ENCODE assay signal across 42 cellular contexts in the genomic region with DNA sequence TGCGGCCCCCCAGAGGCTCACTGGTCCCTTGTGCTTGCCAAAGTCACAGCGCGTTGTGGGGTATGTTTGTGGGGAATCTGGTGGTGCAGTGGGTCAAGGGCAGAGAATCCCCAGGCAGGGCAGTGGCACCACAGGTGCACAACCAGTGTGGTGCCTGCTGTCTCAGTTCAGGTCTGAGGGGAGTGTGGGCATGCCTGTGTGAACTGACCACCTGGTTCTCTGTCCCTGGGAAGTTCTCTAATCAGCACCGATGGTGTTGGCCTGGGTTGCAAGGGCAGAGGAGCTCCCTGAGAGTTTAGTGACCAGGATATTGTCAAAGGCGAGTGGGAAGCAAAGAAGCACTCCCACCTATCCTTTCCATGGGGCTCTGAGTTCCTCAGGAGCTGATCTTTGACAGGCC. TPM values are rescaled to one million over a fixed set of nuclear protein-coding genes. Genes with fewer than 3 reads are reported as not detected.
"Had no signal": no experiment of that assay in that cellular context is flagged by ENCODE, and none has a peak within 500 bp of the region (broad histone marks: within the 10 kb centered on the region; RNA-seq: fewer than 3 reads in every experiment).

No MANE protein-coding gene starts in this region.

- H3K36me3 ChIP-seq: adrenal gland, ascending aorta, brain microvascular endothelial cell, breast epithelium, cardiac muscle cell had no signal

- H3K36me3 Mint-ChIP-seq: activated naive CD4-positive, alpha-beta T cell treated with anti-CD3 and anti-CD28 coated beads, Interleukin-2, amount 10 ng/mL, durations not matched to agents 7 days and 5 days; activated naive CD8-positive, alpha-beta T cell treated with anti-CD3 and anti-CD28 coated beads for 36 hours; activated naive CD8-positive, alpha-beta T cell treated with anti-CD3 and anti-CD28 coated beads, Interleukin-2, amount 10 ng/mL, durations not matched to agents 7 days and 5 days had no signal

- ATAC-seq: activated naive CD4-positive, alpha-beta T cell treated with anti-CD3 and anti-CD28 coated beads, Interleukin-2, amount 50 U/mL, for 72 hours; activated naive CD8-positive, alpha-beta T cell treated with anti-CD3 and anti-CD28 coated beads, Interleukin-2, amount 50 U/mL, for 24 hours; activated T-cell treated with anti-CD3 and anti-CD28 coated beads, Interleukin-2, amount 50 U/mL, for 4 hours; activated T-cell treated with anti-CD3 and anti-CD28 coated beads, Interleukin-2, amount 50 U/mL, for 72 hours; activated T-helper 17 cell treated with anti-CD3 and anti-CD28 coated beads, Interleukin-2, amount 50 U/mL, for 72 hours had no signal

- FAIRE-seq: astrocyte, colon had no signal

- H3K27ac ChIP-seq: adrenal gland, ascending aorta, brain microvascular endothelial cell, breast epithelium, cardiac muscle cell had no signal

- DNase-seq: activated effector memory CD4-positive, alpha-beta T cell treated with anti-CD3 and anti-CD28 coated beads, Interleukin-2, amount 50 U/mL, for 16 hours; activated effector memory CD4-positive, alpha-beta T cell treated with Interleukin-2 at 50 U/mL for 16 hours; activated gamma-delta T cell; activated gamma-delta T cell treated with Interleukin-2 at 50 U/mL for 16 hours; activated naive CD4-positive, alpha-beta T cell; activated naive CD4-positive, alpha-beta T cell treated with anti-CD3 and anti-CD28 coated beads for 36 hours; activated naive CD4-positive, alpha-beta T cell treated with anti-CD3 and anti-CD28 coated beads, Interleukin-2, amount 10 ng/mL, durations not matched to agents 7 days and 5 days; activated naive CD4-positive, alpha-beta T cell treated with anti-CD3 and anti-CD28 coated beads, Interleukin-2, amount 50 U/mL, for 16 hours; activated naive CD4-positive, alpha-beta T cell treated with Interleukin-2 at 50 U/mL for 16 hours; activated naive CD8-positive, alpha-beta T cell treated with anti-CD3 and anti-CD28 coated beads for 36 hours; activated naive CD8-positive, alpha-beta T cell treated with anti-CD3 and anti-CD28 coated beads, Interleukin-2, amount 10 ng/mL, durations not matched to agents 7 days and 5 days; activated naive CD8-positive, alpha-beta T cell treated with anti-CD3 and anti-CD28 coated beads, Interleukin-2, amount 50 U/mL, for 24 hours; activated T-cell treated with anti-CD3 and anti-CD28 coated beads, Interleukin-2, amount 50 U/mL, for 1 hour; activated T-cell treated with anti-CD3 and anti-CD28 coated beads, Interleukin-2, amount 50 U/mL, for 24 hours; activated T-cell treated with anti-CD3 and anti-CD28 coated beads, Interleukin-2, amount 50 U/mL, for 4 hours; activated T-cell treated with anti-CD3 and anti-CD28 coated beads, Interleukin-2, amount 50 U/mL, for 48 hours; activated T-cell treated with anti-CD3 and anti-CD28 coated beads, Interleukin-2, amount 50 U/mL, for 72 hours; adrenal gland; amniotic stem cell; amygdala; anterior cingulate cortex; aorta; brain microvascular endothelial cell; caudate nucleus; central memory CD4-positive, alpha-beta T cell; cerebellar nuclear complex had no signal

- H3K4me1 ChIP-seq: adrenal gland, ascending aorta, breast epithelium had no signal

- H3K4me3 ChIP-seq: adrenal gland, ascending aorta, breast epithelium, cardiac muscle cell had no signal

- H3K4me1 Mint-ChIP-seq: activated naive CD4-positive, alpha-beta T cell treated with anti-CD3 and anti-CD28 coated beads, Interleukin-2, amount 10 ng/mL, durations not matched to agents 7 days and 5 days; activated naive CD4-positive, alpha-beta T cell treated with anti-CD3 and anti-CD28 coated beads, Interleukin-2, amount 50 U/mL, for 24 hours; activated naive CD8-positive, alpha-beta T cell treated with anti-CD3 and anti-CD28 coated beads for 36 hours; activated naive CD8-positive, alpha-beta T cell treated with anti-CD3 and anti-CD28 coated beads, Interleukin-2, amount 50 U/mL, for 24 hours; activated T-helper 17 cell treated with anti-CD3 and anti-CD28 coated beads, Interleukin-2, amount 50 U/mL, for 72 hours; brain; central memory CD8-positive, alpha-beta T cell had no signal

- H3K27ac Mint-ChIP-seq: activated naive CD4-positive, alpha-beta T cell treated with anti-CD3 and anti-CD28 coated beads for 36 hours; activated naive CD4-positive, alpha-beta T cell treated with anti-CD3 and anti-CD28 coated beads, Interleukin-2, amount 10 ng/mL, durations not matched to agents 7 days and 5 days; activated naive CD4-positive, alpha-beta T cell treated with anti-CD3 and anti-CD28 coated beads, Interleukin-2, amount 50 U/mL, for 24 hours; activated naive CD4-positive, alpha-beta T cell treated with anti-CD3 and anti-CD28 coated beads, Interleukin-2, amount 50 U/mL, for 72 hours; activated naive CD8-positive, alpha-beta T cell; activated naive CD8-positive, alpha-beta T cell treated with anti-CD3 and anti-CD28 coated beads for 36 hours; activated naive CD8-positive, alpha-beta T cell treated with anti-CD3 and anti-CD28 coated beads, Interleukin-2, amount 10 ng/mL, durations not matched to agents 7 days and 5 days; activated naive CD8-positive, alpha-beta T cell treated with anti-CD3 and anti-CD28 coated beads, Interleukin-2, amount 50 U/mL, for 24 hours; activated T-cell treated with anti-CD3 and anti-CD28 coated beads, Interleukin-2, amount 50 U/mL, for 24 hours; activated T-cell treated with anti-CD3 and anti-CD28 coated beads, Interleukin-2, amount 50 U/mL, for 72 hours; activated T-helper 1 cell treated with anti-CD3 and anti-CD28 coated beads, Interleukin-12 subunit alpha, Interleukin-12 subunit beta, Interleukin-2, Interleukin-4 antibody, amounts not matched to agents 30 ng/mL and 10 ng/mL and 1 ng/mL, durations not matched to agents 14 hours and 24 hours and 36 hours; activated T-helper 17 cell treated with anti-CD3 and anti-CD28 coated beads, Interleukin-2, amount 50 U/mL, for 72 hours; activated T-helper 2 cell treated with anti-CD3 and anti-CD28 coated beads, Interferon-gamma antibody, Interleukin-2, Interleukin-4, amounts not matched to agents 10 μg/mL and 5 μg/mL and 100 μg/mL, durations not matched to agents 14 hours and 24 hours and 36 hours; brain had no signal

- H3K9me3 Mint-ChIP-seq: activated naive CD4-positive, alpha-beta T cell treated with anti-CD3 and anti-CD28 coated beads, Interleukin-2, amount 50 U/mL, for 24 hours; activated naive CD4-positive, alpha-beta T cell treated with anti-CD3 and anti-CD28 coated beads, Interleukin-2, amount 50 U/mL, for 72 hours; activated T-helper 1 cell treated with anti-CD3 and anti-CD28 coated beads, Interleukin-12 subunit alpha, Interleukin-12 subunit beta, Interleukin-2, Interleukin-4 antibody, amounts not matched to agents 30 ng/mL and 10 ng/mL and 1 ng/mL, durations not matched to agents 14 hours and 24 hours and 36 hours; activated T-helper 17 cell treated with anti-CD3 and anti-CD28 coated beads, Interleukin-2, amount 50 U/mL, for 72 hours; activated T-helper 2 cell treated with anti-CD3 and anti-CD28 coated beads, Interferon-gamma antibody, Interleukin-2, Interleukin-4, amounts not matched to agents 10 μg/mL and 5 μg/mL and 100 μg/mL, durations not matched to agents 14 hours and 24 hours and 36 hours; central memory CD8-positive, alpha-beta T cell had no signal

- H3K9me3 ChIP-seq: adrenal gland, ascending aorta, breast epithelium had no signal

- H3K27me3 ChIP-seq: adrenal gland, ascending aorta, brain microvascular endothelial cell, breast epithelium, cardiac muscle cell had no signal

- H3K4me3 Mint-ChIP-seq: activated naive CD4-positive, alpha-beta T cell treated with anti-CD3 and anti-CD28 coated beads for 36 hours; activated naive CD4-positive, alpha-beta T cell treated with anti-CD3 and anti-CD28 coated beads, Interleukin-2, amount 10 ng/mL, durations not matched to agents 7 days and 5 days; activated naive CD4-positive, alpha-beta T cell treated with anti-CD3 and anti-CD28 coated beads, Interleukin-2, amount 50 U/mL, for 24 hours; activated naive CD8-positive, alpha-beta T cell; activated naive CD8-positive, alpha-beta T cell treated with anti-CD3 and anti-CD28 coated beads for 36 hours; activated naive CD8-positive, alpha-beta T cell treated with anti-CD3 and anti-CD28 coated beads, Interleukin-2, amount 10 ng/mL, durations not matched to agents 7 days and 5 days; activated naive CD8-positive, alpha-beta T cell treated with anti-CD3 and anti-CD28 coated beads, Interleukin-2, amount 50 U/mL, for 24 hours; activated T-cell treated with anti-CD3 and anti-CD28 coated beads, Interleukin-2, amount 50 U/mL, for 24 hours; activated T-cell treated with anti-CD3 and anti-CD28 coated beads, Interleukin-2, amount 50 U/mL, for 4 hours; activated T-cell treated with anti-CD3 and anti-CD28 coated beads, Interleukin-2, amount 50 U/mL, for 72 hours; activated T-helper 1 cell treated with anti-CD3 and anti-CD28 coated beads, Interleukin-12 subunit alpha, Interleukin-12 subunit beta, Interleukin-2, Interleukin-4 antibody, amounts not matched to agents 30 ng/mL and 10 ng/mL and 1 ng/mL, durations not matched to agents 14 hours and 24 hours and 36 hours; activated T-helper 17 cell treated with anti-CD3 and anti-CD28 coated beads, Interleukin-2, amount 50 U/mL, for 72 hours; brain; central memory CD8-positive, alpha-beta T cell had no signal

RNA-seq across cellular contexts. Expression of a gene that starts 37.7 kb away (rescaled TPM):
- total RNA-seq: activated naive CD4-positive, alpha-beta T cell treated with anti-CD3 and anti-CD28 coated beads for 36 hours; activated naive CD8-positive, alpha-beta T cell treated with anti-CD3 and anti-CD28 coated beads for 36 hours; activated naive CD8-positive, alpha-beta T cell treated with anti-CD3 and anti-CD28 coated beads, Interleukin-2, amount 10 ng/mL, durations not matched to agents 7 days and 5 days; activated T-cell treated with anti-CD3 and anti-CD28 coated beads, Interleukin-2, amount 50 U/mL, for 4 hours; activated T-cell treated with anti-CD3 and anti-CD28 coated beads, Interleukin-2, amount 50 U/mL, for 72 hours; activated T-helper 1 cell treated with anti-CD3 and anti-CD28 coated beads, Interleukin-12 subunit alpha, Interleukin-12 subunit beta, Interleukin-2, Interleukin-4 antibody, amounts not matched to agents 30 ng/mL and 10 ng/mL and 1 ng/mL, durations not matched to agents 14 hours and 24 hours and 36 hours; activated T-helper 17 cell treated with anti-CD3 and anti-CD28 coated beads, Interleukin-2, amount 50 U/mL, for 72 hours; activated T-helper 2 cell treated with anti-CD3 and anti-CD28 coated beads, Interferon-gamma antibody, Interleukin-2, Interleukin-4, amounts not matched to agents 10 μg/mL and 5 μg/mL and 100 μg/mL, durations not matched to agents 14 hours and 24 hours and 36 hours; adrenal gland; aorta; ascending aorta; astrocyte; cardiac muscle cell; cardiac septum; cerebellum had no signal
- polyA plus RNA-seq: adipose tissue, adrenal gland, cardiac muscle cell had no signal
